In the genomic region with DNA sequence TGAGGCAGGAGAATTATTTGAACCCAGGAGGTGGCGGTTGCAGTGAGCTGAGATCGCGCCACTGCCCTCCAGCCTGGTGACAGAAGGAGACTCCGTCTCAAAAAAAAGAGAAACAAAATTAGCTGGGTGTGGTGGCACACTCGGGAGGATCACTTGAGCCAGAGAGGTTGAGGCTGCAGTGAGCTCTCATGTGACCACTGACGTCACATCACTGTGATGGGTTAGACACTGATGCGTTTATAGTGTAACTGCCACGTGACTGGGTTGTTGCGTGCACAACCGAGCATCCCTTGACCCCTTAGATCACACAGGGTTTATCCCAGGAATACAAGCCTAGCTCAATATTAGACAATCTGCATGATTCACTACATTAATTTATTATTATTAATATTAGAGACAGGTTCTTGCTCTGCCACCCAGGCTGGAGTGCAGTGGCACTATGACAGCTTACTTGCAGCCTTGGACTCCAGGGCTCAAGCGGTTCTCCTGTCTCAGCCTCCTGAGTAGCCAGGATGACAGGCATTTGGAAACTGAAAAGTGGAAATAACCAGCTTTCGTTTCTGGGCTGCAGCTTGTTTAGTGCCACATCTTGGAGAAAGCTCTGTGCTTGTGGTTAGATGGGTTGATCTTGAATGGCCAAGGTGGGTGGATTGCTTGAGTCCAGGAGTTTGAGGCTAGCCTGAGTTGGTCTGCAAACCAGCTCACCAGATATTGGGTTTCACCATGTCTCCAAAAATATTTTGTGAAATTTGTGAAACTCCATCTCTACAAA, we compare ENCODE assay signal across 25 cellular contexts. TPM values are rescaled to one million over a fixed set of nuclear protein-coding genes. Genes with fewer than 3 reads are reported as not detected.
DNase-seq lines count a peak whose midpoint lies in the region; ATAC-seq and TF ChIP-seq lines count a peak whose summit lies in the region.
"Had no signal": no experiment of that assay in that cellular context is flagged by ENCODE, and none has a peak within 500 bp of the region (broad histone marks: within the 10 kb centered on the region; RNA-seq: fewer than 3 reads in every experiment).

No MANE protein-coding gene starts in this region.

- H3K36me3 ChIP-seq in OCI-LY3 (replicated peaks; ENCODE audit: low read depth, low read length) = no peaks in the 10 kb centered on the region
- no peaks in the 10 kb centered on the region for H3K36me3 ChIP-seq in lower lobe of right lung
- H3K36me3 ChIP-seq: ascending aorta, BE2C, gastroesophageal sphincter, ovary had no signal

- H3K9me3 Mint-ChIP-seq in CD14-positive monocyte (peaks cover 0 to 3% (median 0%) of the 10 kb centered on the region in 7 donors), IgD-negative memory B cell (no peaks in the 10 kb centered on the region)
- H3K9me3 Mint-ChIP-seq: activated naive CD4-positive, alpha-beta T cell treated with anti-CD3 and anti-CD28 coated beads, Interleukin-2, amount 50 U/mL, for 72 hours; activated T-helper 1 cell treated with anti-CD3 and anti-CD28 coated beads, Interleukin-12 subunit alpha, Interleukin-12 subunit beta, Interleukin-2, Interleukin-4 antibody, amounts not matched to agents 30 ng/mL and 10 ng/mL and 1 ng/mL, durations not matched to agents 14 hours and 24 hours and 36 hours; natural killer cell treated with Interleukin-12 subunit alpha and Interleukin-12 subunit beta and Interleukin-15 and Interleukin-18, amount 100 ng/mL, for 72 hours; WTC11 had no signal

- H3K27me3 ChIP-seq in OCI-LY3 (ENCODE audit: low read depth, low read length) = no peaks in the 10 kb centered on the region
- H3K27me3 ChIP-seq in lower lobe of right lung (ENCODE audit: low read depth) = no peaks in the 10 kb centered on the region
- H3K27me3 ChIP-seq: ascending aorta, gastroesophageal sphincter, ovary had no signal

- no peak overlapping the region for H3K27ac ChIP-seq in OCI-LY3 (ENCODE audit: low read length)
- H3K27ac ChIP-seq in lower lobe of right lung = peak overlapping the region; percentile 31
- H3K27ac ChIP-seq: ascending aorta, gastroesophageal sphincter, KMS-11, ovary had no signal

- no peak overlapping the region for H2AFZ ChIP-seq in OCI-LY3 (ENCODE audit: low read depth, low read length)

- peaks cover 41% of the 10 kb centered on the region for H3K79me2 ChIP-seq in OCI-LY3 (ENCODE audit: low read length)

- H3K27me3 Mint-ChIP-seq in CD14-positive monocyte (ENCODE audit: low read depth in 3 of 3) = peaks cover 0 to 1% (median 0%) of the 10 kb centered on the region in 3 donors
- H3K27me3 Mint-ChIP-seq in IgD-negative memory B cell = no peaks in the 10 kb centered on the region

- TF ChIP-seq CTCF in CD14-positive monocyte (IDR thresholded peaks at IDR 0.05) (no peak), OCI-LY3 (IDR thresholded peaks at IDR 0.05; ENCODE audit: low read depth, low read length) (no peak), lower lobe of right lung (IDR thresholded peaks at IDR 0.05) (no peak)

- peak; percentile 13 to 30 for ATAC-seq in lower lobe of right lung
- ATAC-seq in HG02840 (IDR thresholded peaks at IDR 0.05; ENCODE audit: low FRiP score, unreplicated experiment) = no peak
- ATAC-seq in GM21737 (IDR thresholded peaks at IDR 0.05; ENCODE audit: unreplicated experiment) = no peak
- ATAC-seq: gastroesophageal sphincter, HCT116, WTC11 had no signal

- DNase-seq in CD14-positive monocyte (ENCODE audit: low spot score) (peak; percentile 87), lower lobe of right lung (peak; percentile 61), AG20443 (ENCODE audit: low spot score) (no peak), DMS153 (lab: John Stamatoyannopoulos, UW) (no peak)
- DNase-seq: BE2C, dermis blood vessel endothelial cell, DMS79 treated with DMSO at 0.1 percent for 48 hours, islet precursor cell, NCI-H1092, NCI-H187 treated with DMSO at 0.1 percent for 48 hours, NCI-H524 treated with DMSO at 0.1 percent for 48 hours, ovary, T-helper 9 cell had no signal

- H3K9me3 ChIP-seq in OCI-LY3 (ENCODE audit: insufficient read depth, low read length) = no peaks in the 10 kb centered on the region
- H3K9me3 ChIP-seq in lower lobe of right lung = no peaks in the 10 kb centered on the region
- H3K9me3 ChIP-seq: ascending aorta, BE2C, gastroesophageal sphincter, ovary had no signal

- H3K27ac Mint-ChIP-seq in CD14-positive monocyte = peak overlapping the region; percentile 91 to 98 (median 97)
- peak overlapping the region in 2 of 3 donors; percentile 50 to 65 for H3K27ac Mint-ChIP-seq in IgD-negative memory B cell
- H3K27ac Mint-ChIP-seq: activated naive CD4-positive, alpha-beta T cell treated with anti-CD3 and anti-CD28 coated beads, Interleukin-2, amount 50 U/mL, for 72 hours; activated T-helper 1 cell treated with anti-CD3 and anti-CD28 coated beads, Interleukin-12 subunit alpha, Interleukin-12 subunit beta, Interleukin-2, Interleukin-4 antibody, amounts not matched to agents 30 ng/mL and 10 ng/mL and 1 ng/mL, durations not matched to agents 14 hours and 24 hours and 36 hours; natural killer cell treated with Interleukin-12 subunit alpha and Interleukin-12 subunit beta and Interleukin-15 and Interleukin-18, amount 100 ng/mL, for 72 hours; WTC11 had no signal

- peak overlapping the region; percentile 22; the same call in 1 of the 2 replicates for H3K4me2 ChIP-seq in OCI-LY3 (ENCODE audit: low read length)
- H3K4me2 ChIP-seq: KMS-11 had no signal

- peaks cover 48% of the 10 kb centered on the region for H4K20me1 ChIP-seq in OCI-LY3 (ENCODE audit: insufficient read depth, low read length)

- H3K4me1 ChIP-seq in OCI-LY3 (ENCODE audit: low read length) (peaks cover 20% of the 10 kb centered on the region), lower lobe of right lung (peaks cover 7% of the 10 kb centered on the region)
- H3K4me1 ChIP-seq: BE2C had no signal

- H3K4me3 ChIP-seq in OCI-LY3 (ENCODE audit: low read length) (no peak overlapping the region), lower lobe of right lung (peak overlapping the region; percentile 17)
- H3K4me3 ChIP-seq: ascending aorta, gastroesophageal sphincter, ovary had no signal

- peaks cover 10 to 14% of the 10 kb centered on the region in 2 donors for H3K36me3 Mint-ChIP-seq in CD14-positive monocyte
- H3K36me3 Mint-ChIP-seq in IgD-negative memory B cell = peaks cover 3% of the 10 kb centered on the region
- H3K36me3 Mint-ChIP-seq: activated naive CD4-positive, alpha-beta T cell treated with anti-CD3 and anti-CD28 coated beads, Interleukin-2, amount 50 U/mL, for 72 hours; natural killer cell treated with Interleukin-12 subunit alpha and Interleukin-12 subunit beta and Interleukin-15 and Interleukin-18, amount 100 ng/mL, for 72 hours; WTC11 had no signal

- no peak overlapping the region for H3K9ac ChIP-seq in OCI-LY3 (ENCODE audit: low read length)
- H3K9ac ChIP-seq: KMS-11 had no signal

- H3K4me1 Mint-ChIP-seq in CD14-positive monocyte = peaks cover 72% of the 10 kb centered on the region
- H3K4me1 Mint-ChIP-seq in IgD-negative memory B cell = peaks cover 18 to 28% (median 20%) of the 10 kb centered on the region in 3 donors
- H3K4me1 Mint-ChIP-seq: WTC11 had no signal

- H3K4me3 Mint-ChIP-seq in CD14-positive monocyte (peak overlapping the region; percentile 57 to 76), IgD-negative memory B cell (no peak overlapping the region)
- H3K4me3 Mint-ChIP-seq: activated T-helper 1 cell treated with anti-CD3 and anti-CD28 coated beads, Interleukin-12 subunit alpha, Interleukin-12 subunit beta, Interleukin-2, Interleukin-4 antibody, amounts not matched to agents 30 ng/mL and 10 ng/mL and 1 ng/mL, durations not matched to agents 14 hours and 24 hours and 36 hours; natural killer cell treated with Interleukin-12 subunit alpha and Interleukin-12 subunit beta and Interleukin-15 and Interleukin-18, amount 100 ng/mL, for 72 hours; WTC11 had no signal

- intact Hi-C loops in CD14-positive monocyte (cut with micrococcal nuclease) (loop anchor here in 1 of 2 donors (2.0 to 10.0 kb wide), 2 partner anchors 23 to 439 kb away; partner anchors contain the start of genes RILP and SCARF1), lower lobe of right lung (cut with DNase I) (no loop called here)

RNA-seq across cellular contexts. Expression of gene ABR, which starts 26.4 kb away (rescaled TPM):
- polyA plus RNA-seq in CD14-positive monocyte = 10 to 100 TPM; 19.8 to 26.0 TPM
- polyA plus RNA-seq in IgD-negative memory B cell = 19.2 TPM
- total RNA-seq in lower lobe of right lung = 212 TPM

Comparison
In these comparisons a context has a peak if more than half of its experiments do, and no peak if none do; other contexts are left out.
1. DNase-seq: peak in CD14-positive monocyte (single experiment) and lower lobe of right lung (single experiment); none in AG20443 (single experiment) and DMS153 (single experiment).
2. H3K4me3 Mint-ChIP-seq: peak in CD14-positive monocyte (2 of 2); none in IgD-negative memory B cell (0 of 4).
3. ATAC-seq: peak in lower lobe of right lung (2 of 2); none in HG02840 (single experiment) and GM21737 (single experiment).